In genomic region chr6:85680388-85680787, GRCh38 we compare ENCODE assay signal across 12 cellular contexts. TPM values are rescaled to one million over a fixed set of nuclear protein-coding genes. Genes with fewer than 3 reads are reported as not detected.
DNase-seq lines count a peak whose midpoint lies in the region; ATAC-seq and TF ChIP-seq lines count a peak whose summit lies in the region.
"Had no signal": no experiment of that assay in that cellular context is flagged by ENCODE, and none has a peak within 500 bp of the region (broad histone marks: within the 10 kb centered on the region; RNA-seq: fewer than 3 reads in every experiment).

No MANE protein-coding gene starts in this region.

- H2AFZ ChIP-seq in KMS-11 (ENCODE audit: low read depth) = peak overlapping the region; percentile 45; the same call in 1 of the 2 replicates

- H3K4me1 ChIP-seq in KMS-11 (ENCODE audit: low read depth, poor library complexity, severe bottlenecking) (peaks cover 11% of the 10 kb centered on the region), mesodermal cell (ENCODE audit: control insufficient read depth, insufficient read depth, low read length, poor library complexity, severe bottlenecking) (peaks cover 4% of the 10 kb centered on the region), BE2C (no peaks in the 10 kb centered on the region)
- H3K4me1 ChIP-seq: uterus had no signal

- peak overlapping the region; percentile 65 for H3K4me2 ChIP-seq in KMS-11

- peaks cover 41% of the 10 kb centered on the region for H3K36me3 Mint-ChIP-seq in activated CD4-positive, alpha-beta memory T cell treated with anti-CD3 and anti-CD28 coated beads, Interleukin-2, amount 10 ng/mL, durations not matched to agents 7 days and 5 days (ENCODE audit: low read depth)

- peak overlapping the region; percentile 89 for H3K4me3 Mint-ChIP-seq in activated CD4-positive, alpha-beta memory T cell treated with anti-CD3 and anti-CD28 coated beads, Interleukin-2, amount 10 ng/mL, durations not matched to agents 7 days and 5 days

- H3K4me3 ChIP-seq in GM06990 (replicated peaks; ENCODE audit: low read depth, low read length) (peak overlapping the region; percentile 71), KMS-11 (IDR thresholded peaks at IDR 0.05; ENCODE audit: insufficient read depth, low read depth, low read length) (no peak overlapping the region), mesodermal cell (ENCODE audit: extremely low read depth, insufficient read depth, low read length, poor library complexity, severe bottlenecking) (peak overlapping the region; percentile 95), BE2C (ENCODE audit: low read depth, low read length) (no peak overlapping the region)
- H3K4me3 ChIP-seq: uterus had no signal

- peaks cover 4% of the 10 kb centered on the region for H3K36me3 ChIP-seq in GM06990 (ENCODE audit: control insufficient read depth, insufficient read depth, low read length)
- H3K36me3 ChIP-seq in KMS-11 (ENCODE audit: insufficient read depth) = no peaks in the 10 kb centered on the region; the same call in 1 of the 2 replicates
- peaks cover 18% of the 10 kb centered on the region for H3K36me3 ChIP-seq in mesodermal cell (ENCODE audit: control insufficient read depth, insufficient read depth, low read length)
- H3K36me3 ChIP-seq in BE2C = peaks cover 23% of the 10 kb centered on the region
- H3K36me3 ChIP-seq: uterus had no signal

- peaks cover 36% of the 10 kb centered on the region for H3K4me1 Mint-ChIP-seq in activated CD4-positive, alpha-beta memory T cell treated with anti-CD3 and anti-CD28 coated beads, Interleukin-2, amount 10 ng/mL, durations not matched to agents 7 days and 5 days

- H3K9me3 ChIP-seq in mesodermal cell (ENCODE audit: control insufficient read depth, low read length) = no peaks in the 10 kb centered on the region
- H3K9me3 ChIP-seq in BE2C = no peaks in the 10 kb centered on the region
- H3K9me3 ChIP-seq: esophagus squamous epithelium, uterus had no signal

- H4K20me1 ChIP-seq in KMS-11 (ENCODE audit: insufficient read depth) = peaks cover 19% of the 10 kb centered on the region

- CTCF ChIA-PET in activated CD4-positive, alpha-beta memory T cell treated with anti-CD3 and anti-CD28 coated beads, Interleukin-2, amount 10 ng/mL, durations not matched to agents 7 days and 5 days (lab: Charles Lee) = no interaction called here

- POLR2A ChIA-PET in activated CD4-positive, alpha-beta memory T cell treated with anti-CD3 and anti-CD28 coated beads, Interleukin-2, amount 10 ng/mL, durations not matched to agents 7 days and 5 days (lab: Charles Lee) = interaction anchor here (1.1 to 2.0 kb wide), 2 partner anchors 37 to 87 kb away, joined by 3 to 13 read pairs; partner anchors contain the start of gene SYNCRIP

- H3K27me3 Mint-ChIP-seq in activated CD4-positive, alpha-beta memory T cell treated with anti-CD3 and anti-CD28 coated beads, Interleukin-2, amount 10 ng/mL, durations not matched to agents 7 days and 5 days = no peaks in the 10 kb centered on the region
- H3K27me3 Mint-ChIP-seq: activated naive CD4-positive, alpha-beta T cell treated with anti-CD3 and anti-CD28 coated beads, Interleukin-2, amount 50 U/mL, for 24 hours had no signal

- H3K27ac ChIP-seq in KMS-11 (peak overlapping the region; percentile 97), mesodermal cell (ENCODE audit: low read depth, low read length, severe bottlenecking) (no peak overlapping the region)
- H3K27ac ChIP-seq: esophagus squamous epithelium, uterus had no signal

- WGBS in mesodermal cell (ENCODE audit: insufficient coverage in 2 of 2), 2 experiments = 63 to 80% methylated on average over 2 to 6 of the region's 7 CpGs

- peaks cover 6% of the 10 kb centered on the region for H3K9me3 Mint-ChIP-seq in activated CD4-positive, alpha-beta memory T cell treated with anti-CD3 and anti-CD28 coated beads, Interleukin-2, amount 10 ng/mL, durations not matched to agents 7 days and 5 days

- no peak for TF ChIP-seq CTCF in GM06990 (IDR thresholded peaks at IDR 0.05; ENCODE audit: insufficient read depth, low read length, poor library complexity, severe bottlenecking)
- TF ChIP-seq CTCF in KMS-11 (conservative IDR thresholded peaks at IDR 0.05; ENCODE audit: low read depth, low read length) = no peak
- TF ChIP-seq CTCF in BE2C (IDR thresholded peaks at IDR 0.05; ENCODE audit: low read depth, low read length) = no peak

- no peak for ATAC-seq in activated CD4-positive, CD25-positive, alpha-beta regulatory T cell treated with anti-CD3 and anti-CD28 coated beads, Interleukin-2, amount 50 U/mL, for 24 hours
- no peak for ATAC-seq in GM18520 (IDR thresholded peaks at IDR 0.05; ENCODE audit: unreplicated experiment)

- peaks cover 42% of the 10 kb centered on the region for H3K79me2 ChIP-seq in KMS-11 (ENCODE audit: insufficient read depth, low read depth)

- H3K27me3 ChIP-seq in GM06990 (replicated peaks; ENCODE audit: control insufficient read depth, insufficient read depth, low read length) (no peaks in the 10 kb centered on the region), KMS-11 (ENCODE audit: insufficient read depth, low read depth) (no peaks in the 10 kb centered on the region), BE2C (no peaks in the 10 kb centered on the region)
- H3K27me3 ChIP-seq: esophagus squamous epithelium, uterus had no signal

- H3K9ac ChIP-seq in KMS-11 = peak overlapping the region; percentile 97; the same call in 1 of the 2 replicates

- H3K27ac Mint-ChIP-seq in activated CD4-positive, alpha-beta memory T cell treated with anti-CD3 and anti-CD28 coated beads, Interleukin-2, amount 10 ng/mL, durations not matched to agents 7 days and 5 days = peak overlapping the region; percentile 92

- DNase-seq in GM06990 (ENCODE audit: extremely low read depth, insufficient read length) = no peak
- no peak for DNase-seq in activated CD4-positive, alpha-beta memory T cell treated with anti-CD3 and anti-CD28 coated beads, Interleukin-2, amount 10 ng/mL, durations not matched to agents 7 days and 5 days
- no peak for DNase-seq in BE2C
- DNase-seq: esophagus squamous epithelium; NCI-H1092 treated with DMSO at 0.1 percent for 48 hours; stimulated activated CD4-positive, alpha-beta T cell treated with anti-CD3 and anti-CD28 coated beads, Interleukin-4, amount 100 ng/mL, for 1 hour; uterus had no signal

RNA-seq across cellular contexts. Expression of gene SYNCRIP, which starts 37.7 kb away (rescaled TPM):
- 100 to 1,000 TPM in 1 of 2 experiments, 10 to 100 TPM in 1; 100.0 to 101 TPM for total RNA-seq in activated CD4-positive, alpha-beta memory T cell treated with anti-CD3 and anti-CD28 coated beads, Interleukin-2, amount 10 ng/mL, durations not matched to agents 7 days and 5 days
- polyA plus RNA-seq in mesodermal cell (2013, experiment 1 of 2) = 90.6 TPM
- 104 TPM for polyA plus RNA-seq in mesodermal cell (2013, experiment 2 of 2)
- 178 TPM for polyA plus RNA-seq in BE2C (2012; ENCODE audit: insufficient read depth, insufficient read length, low read depth)

Comparison
In these comparisons a context has a peak if more than half of its experiments do, and no peak if none do; other contexts are left out.
1. H3K4me3 ChIP-seq: peak in GM06990 (single experiment) and mesodermal cell (single experiment); none in KMS-11 (single experiment) and BE2C (single experiment).